17 cellular contexts compared by ENCODE assay signal in genomic region chr5:34775886-34776285, GRCh38.
DNase-seq lines count a peak whose midpoint lies in the region; ATAC-seq lines count a peak whose summit lies in the region.
"Had no signal": no experiment of that assay in that cellular context is flagged by ENCODE, and none has a peak within 500 bp of the region (broad histone marks: within the 10 kb centered on the region; RNA-seq: fewer than 3 reads in every experiment).

No MANE protein-coding gene starts in this region.

- ATAC-seq in activated CD8-positive, alpha-beta memory T cell treated with anti-CD3 and anti-CD28 coated beads, Interleukin-2, amount 10 ng/mL, durations not matched to agents 7 days and 5 days, result no peak
- ATAC-seq: GM23338, HCT116 had no signal

- no peak overlapping the region for H3K4me3 Mint-ChIP-seq in activated CD8-positive, alpha-beta memory T cell treated with anti-CD3 and anti-CD28 coated beads, Interleukin-2, amount 10 ng/mL, durations not matched to agents 7 days and 5 days
- H3K4me3 Mint-ChIP-seq: CD4-positive, alpha-beta T cell; GM23338 had no signal

- CTCF ChIA-PET in activated CD8-positive, alpha-beta memory T cell treated with anti-CD3 and anti-CD28 coated beads, Interleukin-2, amount 10 ng/mL, durations not matched to agents 7 days and 5 days (lab: Charles Lee), result no interaction called here

- DNase-seq in SK-MEL-5 (ENCODE audit: low read depth, low spot score) (peak; percentile 84), globus pallidus (ENCODE audit: low spot score) (peak; percentile 72), midbrain (lab: John Stamatoyannopoulos, UW) (peak; percentile 48), superior temporal gyrus (ENCODE audit: extremely low spot score) (peak; percentile 69), ureter (ENCODE audit: low spot score) (no peak), H7 (no peak), NCI-H524 treated with DMSO at 0.1 percent for 48 hours (lab: John Stamatoyannopoulos, UW) (no peak)
- no peak for DNase-seq in activated CD8-positive, alpha-beta memory T cell treated with anti-CD3 and anti-CD28 coated beads, Interleukin-2, amount 10 ng/mL, durations not matched to agents 7 days and 5 days
- DNase-seq: BE2C; C1 segment of cervical spinal cord; Caco-2; CD4-positive, alpha-beta T cell; DMS79 treated with DMSO at 0.1 percent for 48 hours; GF-D8; HFFc6 had no signal

- H3K36me3 Mint-ChIP-seq in activated CD8-positive, alpha-beta memory T cell treated with anti-CD3 and anti-CD28 coated beads, Interleukin-2, amount 10 ng/mL, durations not matched to agents 7 days and 5 days, result no peaks in the 10 kb centered on the region

- H3K27me3 Mint-ChIP-seq in activated CD8-positive, alpha-beta memory T cell treated with anti-CD3 and anti-CD28 coated beads, Interleukin-2, amount 10 ng/mL, durations not matched to agents 7 days and 5 days, result peaks cover 14% of the 10 kb centered on the region

- H3K27ac Mint-ChIP-seq in activated CD8-positive, alpha-beta memory T cell treated with anti-CD3 and anti-CD28 coated beads, Interleukin-2, amount 10 ng/mL, durations not matched to agents 7 days and 5 days, result no peak overlapping the region
- H3K27ac Mint-ChIP-seq: CD4-positive, alpha-beta T cell; GM23338; HFFc6 had no signal

- no peaks in the 10 kb centered on the region for H3K4me1 Mint-ChIP-seq in activated CD8-positive, alpha-beta memory T cell treated with anti-CD3 and anti-CD28 coated beads, Interleukin-2, amount 10 ng/mL, durations not matched to agents 7 days and 5 days
- H3K4me1 Mint-ChIP-seq: GM23338 had no signal

- H3K36me3 ChIP-seq in H7 (replicated peaks; ENCODE audit: control insufficient read depth, insufficient read depth, low read length), result peaks cover 2% of the 10 kb centered on the region; the same call in 1 of the 2 replicates
- H3K36me3 ChIP-seq: BE2C had no signal

- in situ Hi-C loops in SK-MEL-5 (cut with HindIII; ENCODE audit: low pct_unique_long_range_greater_than_20kb, low sequenced_read_pairs), result no loop called here

- peaks cover 3% of the 10 kb centered on the region for H3K9me3 Mint-ChIP-seq in activated CD8-positive, alpha-beta memory T cell treated with anti-CD3 and anti-CD28 coated beads, Interleukin-2, amount 10 ng/mL, durations not matched to agents 7 days and 5 days (ENCODE audit: low read depth)

- no peak overlapping the region for H3K4me3 ChIP-seq in H7 (ENCODE audit: insufficient read depth, low read depth, low read length)
- H3K4me3 ChIP-seq: GM23338 had no signal

- no peaks in the 10 kb centered on the region for H3K27me3 ChIP-seq in H7 (ENCODE audit: control insufficient read depth, insufficient read depth, low read length)
- H3K27me3 ChIP-seq: BE2C had no signal

Comparison
In these comparisons a context has a peak if more than half of its experiments do, and no peak if none do; other contexts are left out.
1. DNase-seq: peak in SK-MEL-5 (single experiment), globus pallidus (single experiment), midbrain (single experiment) and superior temporal gyrus (single experiment); none in ureter (single experiment), H7 (single experiment), activated CD8-positive, alpha-beta memory T cell treated with anti-CD3 and anti-CD28 coated beads, Interleukin-2, amount 10 ng/mL, durations not matched to agents 7 days and 5 days (single experiment) and NCI-H524 treated with DMSO at 0.1 percent for 48 hours (single experiment).